ENCODE assay signal across 34 cellular contexts in genomic region chr4:28690890-28691289, GRCh38.
DNase-seq lines count a peak whose midpoint lies in the region; ATAC-seq, FAIRE-seq and TF ChIP-seq lines count a peak whose summit lies in the region.
"Had no signal": no experiment of that assay in that cellular context is flagged by ENCODE, and none has a peak within 500 bp of the region (broad histone marks: within the 10 kb centered on the region; RNA-seq: fewer than 3 reads in every experiment).

No MANE protein-coding gene starts in this region.

- in situ Hi-C loops in HepG2 (cut with HindIII; ENCODE audit: extremely low pct_ligation_motif_present, low pct_unique_long_range_greater_than_20kb) (no loop called here), IMR-90 (cut with MboI; ENCODE audit: low sequenced_read_pairs) (no loop called here), K562 (cut with MboI) (no loop called here)

- H4K91ac ChIP-seq in IMR-90 (ENCODE audit: insufficient read depth, low read depth, low read length): no peak overlapping the region

- no peak overlapping the region for H4K8ac ChIP-seq in IMR-90 (ENCODE audit: low read depth in 2 of 2, low read length in 2 of 2)

- H3K79me1 ChIP-seq in IMR-90 (ENCODE audit: low read depth in 1 of 2, low read length in 2 of 2): no peaks in the 10 kb centered on the region

- no peak overlapping the region for H3K14ac ChIP-seq in IMR-90 (replicated peaks; ENCODE audit: low read depth, low read length)

- no peak overlapping the region for H3K27ac ChIP-seq in HepG2 (ENCODE audit: extremely low read length, insufficient read depth, low read length)
- H3K27ac ChIP-seq in right lobe of liver: no peak overlapping the region
- H3K27ac ChIP-seq in A549: no peak overlapping the region
- no peak overlapping the region for H3K27ac ChIP-seq in IMR-90 (ENCODE audit: insufficient read depth, low read length)
- no peak overlapping the region for H3K27ac ChIP-seq in K562 (ENCODE audit: extremely low read depth, low read depth, low read length)
- H3K27ac ChIP-seq: 22Rv1; BLaER1; BLaER1 treated with 17β-estradiol and CSF1 and Interleukin-3, amounts not matched to agents 10 nM and 100 nM; C4-2B had no signal

- H3K4me1 ChIP-seq in HepG2 (ENCODE audit: insufficient read depth, low read length) (no peaks in the 10 kb centered on the region), right lobe of liver (no peaks in the 10 kb centered on the region), A549 (no peaks in the 10 kb centered on the region), IMR-90 (ENCODE audit: control insufficient read depth, insufficient read depth, low read length) (no peaks in the 10 kb centered on the region), K562 (replicated peaks in 1 of 2; ENCODE audit: control insufficient read depth in 2 of 2, insufficient read depth in 2 of 2, low read length in 2 of 2) (no peaks in the 10 kb centered on the region)
- H3K4me1 ChIP-seq: BE2C; BLaER1; BLaER1 treated with 17β-estradiol and CSF1 and Interleukin-3, amounts not matched to agents 10 nM and 100 nM; Caco-2 had no signal

- H3K4me2 ChIP-seq in HepG2 (ENCODE audit: low read depth, low read length): no peak overlapping the region
- H3K4me2 ChIP-seq in A549: no peak overlapping the region
- H3K4me2 ChIP-seq in IMR-90 (ENCODE audit: low read depth, low read length): no peak overlapping the region
- no peak overlapping the region for H3K4me2 ChIP-seq in K562 (ENCODE audit: insufficient read depth, low read length)
- H3K4me2 ChIP-seq: BLaER1; BLaER1 treated with 17β-estradiol and CSF1 and Interleukin-3, amounts not matched to agents 10 nM and 100 nM had no signal

- no peak for TF ChIP-seq POLR2A in HepG2 (IDR thresholded peaks at IDR 0.05; ENCODE audit: insufficient read depth in 1 of 2, low read depth in 2 of 2, low read length in 2 of 2)
- no peak for TF ChIP-seq POLR2A in right lobe of liver (IDR thresholded peaks at IDR 0.05)
- no peak for TF ChIP-seq POLR2A in A549 (IDR thresholded peaks at IDR 0.05; ENCODE audit: low read length)
- no peak for TF ChIP-seq POLR2A in IMR-90 (IDR thresholded peaks at IDR 0.05; ENCODE audit: low read depth, low read length)
- no peak for TF ChIP-seq POLR2A in K562 (conservative IDR thresholded peaks at IDR 0.05)

- no peak overlapping the region for H3K23ac ChIP-seq in IMR-90 (ENCODE audit: low read depth, low read length)

- H4K20me1 ChIP-seq in HepG2 (ENCODE audit: insufficient read depth, low read length) (no peaks in the 10 kb centered on the region), IMR-90 (ENCODE audit: insufficient read depth, low read length) (no peaks in the 10 kb centered on the region), K562 (replicated peaks; ENCODE audit: control insufficient read depth, insufficient read depth, low read length) (no peaks in the 10 kb centered on the region)
- H4K20me1 ChIP-seq: BLaER1; BLaER1 treated with 17β-estradiol and CSF1 and Interleukin-3, amounts not matched to agents 10 nM and 100 nM had no signal

- no peak overlapping the region for H3K4ac ChIP-seq in IMR-90 (ENCODE audit: low read depth, low read length)

- no peak overlapping the region for H2BK20ac ChIP-seq in IMR-90 (ENCODE audit: low read depth, low read length)

- no TSS peak for BruUV-seq in HepG2 (replicated peaks; lab: Mats Ljungman, UMichigan)
- no TSS peak for BruUV-seq in IMR-90 (replicated peaks; lab: Mats Ljungman, UMichigan)
- no TSS peak for BruUV-seq in K562 (replicated peaks; lab: Mats Ljungman, UMichigan)

- intact Hi-C loops in HepG2 (cut with micrococcal nuclease; ENCODE audit: unreplicated experiment): no loop called here
- intact Hi-C loops in right lobe of liver (cut with DNase I): no loop called here
- intact Hi-C loops in IMR-90 (cut with micrococcal nuclease): no loop called here
- intact Hi-C loops in K562 (cut with micrococcal nuclease): no loop called here

- FAIRE-seq in HepG2 (lab: Jason Lieb, UNC): no peak
- no peak for FAIRE-seq in A549 (lab: Jason Lieb, UNC)
- no peak for FAIRE-seq in K562 (lab: Jason Lieb, UNC)
- FAIRE-seq: A204.1, D721Med had no signal

- 0% methylated on average over 1 of the region's 1 CpG for WGBS in HepG2 (ENCODE audit: low lambda C conversion rate)
- 38% methylated on average over 1 of the region's 1 CpG for WGBS in right lobe of liver (ENCODE audit: insufficient coverage, low coverage, low lambda C conversion rate, missing lambda C conversion rate)
- WGBS in A549 (ENCODE audit: missing lambda C conversion rate): 11% methylated on average over 1 of the region's 1 CpG
- WGBS in IMR-90 (ENCODE audit: extremely low coverage in 2 of 2, insufficient read length in 1 of 2), 2 experiments: no CpG with 5 or more reads among the region's 1 CpG
- WGBS in K562 (ENCODE audit: insufficient coverage, low coverage, missing lambda C conversion rate): 0% methylated on average over 1 of the region's 1 CpG

- H2BK5ac ChIP-seq in IMR-90 (ENCODE audit: low read depth, low read length, poor library complexity, severe bottlenecking): no peak overlapping the region

- CTCF ChIA-PET in HepG2 (lab: Yijun Ruan, JAX; ENCODE audit: low intra/inter-chr PET ratio, low total read pairs) (no interaction called here), A549 (lab: Yijun Ruan, JAX) (no interaction called here), IMR-90 (lab: Yijun Ruan, JAX) (no interaction called here), K562 (lab: Yijun Ruan, JAX; ENCODE audit: low intra/inter-chr PET ratio) (no interaction called here)

- H3K4me3 ChIP-seq in HepG2 (replicated peaks in 1 of 3; ENCODE audit: insufficient read depth in 1 of 3, low read depth in 2 of 3, low read length in 3 of 3): no peak overlapping the region
- no peak overlapping the region for H3K4me3 ChIP-seq in right lobe of liver
- H3K4me3 ChIP-seq in A549: no peak overlapping the region
- H3K4me3 ChIP-seq in IMR-90 (ENCODE audit: insufficient read depth, low read depth, low read length): no peak overlapping the region
- H3K4me3 ChIP-seq in K562: no peak overlapping the region
- H3K4me3 ChIP-seq: BLaER1; BLaER1 treated with 17β-estradiol and CSF1 and Interleukin-3, amounts not matched to agents 10 nM and 100 nM had no signal

- TF ChIP-seq CTCF in HepG2 (CRISPR knock-in tag; IDR thresholded peaks at IDR 0.05): no peak
- TF ChIP-seq CTCF in right lobe of liver (IDR thresholded peaks at IDR 0.05): no peak
- no peak for TF ChIP-seq CTCF in A549 (IDR thresholded peaks at IDR 0.05)
- TF ChIP-seq CTCF in IMR-90 (conservative IDR thresholded peaks at IDR 0.05; ENCODE audit: low read depth, low read length): no peak
- TF ChIP-seq CTCF in K562 (IDR thresholded peaks at IDR 0.05 in 2 of 3, conservative IDR thresholded peaks at IDR 0.05 in 1 of 3; ENCODE audit: insufficient read depth in 2 of 3, low read depth in 1 of 3, low read length in 3 of 3): no peak

- dilution Hi-C loops in IMR-90 (cut with HindIII; ENCODE audit: low sequenced_read_pairs, unreplicated experiment): no loop called here

- H3K9me3 ChIP-seq in HepG2 (ENCODE audit: low read length): peaks cover 50% of the 10 kb centered on the region
- no peaks in the 10 kb centered on the region for H3K9me3 ChIP-seq in right lobe of liver
- H3K9me3 ChIP-seq in A549: no peaks in the 10 kb centered on the region
- no peaks in the 10 kb centered on the region for H3K9me3 ChIP-seq in IMR-90 (ENCODE audit: control insufficient read depth, insufficient read depth, low read length)
- no peaks in the 10 kb centered on the region for H3K9me3 ChIP-seq in K562 (replicated peaks; ENCODE audit: control insufficient read depth, insufficient read depth, low read depth, low read length)
- H3K9me3 ChIP-seq: BE2C; BLaER1; BLaER1 treated with 17β-estradiol and CSF1 and Interleukin-3, amounts not matched to agents 10 nM and 100 nM; Caco-2 had no signal

- no peaks in the 10 kb centered on the region for H3K79me2 ChIP-seq in HepG2 (ENCODE audit: insufficient read depth, low read length)
- no peaks in the 10 kb centered on the region for H3K79me2 ChIP-seq in K562 (ENCODE audit: control insufficient read depth, insufficient read depth, low read length)

- POLR2A ChIA-PET in HepG2 (lab: Yijun Ruan, JAX) (no interaction called here), A549 (lab: Yijun Ruan, JAX) (no interaction called here), IMR-90 (lab: Charles Lee; ENCODE audit: unreplicated experiment) (interaction anchor here (0.6 kb wide), 1 partner anchor 29 kb away, joined by 3 read pairs; no protein-coding TSS in a partner anchor), K562 (lab: Yijun Ruan, JAX) (no interaction called here)

- H3K9me1 ChIP-seq in IMR-90 (ENCODE audit: insufficient read depth, low read length) (no peaks in the 10 kb centered on the region), K562 (ENCODE audit: control insufficient read depth, insufficient read depth, low read length) (no peaks in the 10 kb centered on the region)

- ATAC-seq in HepG2: no peak
- no peak for ATAC-seq in right lobe of liver
- no peak for ATAC-seq in A549
- no peak for ATAC-seq in IMR-90 (ENCODE audit: low read depth)
- ATAC-seq in K562: no peak
- no peak for ATAC-seq in HG03139 (IDR thresholded peaks at IDR 0.05; ENCODE audit: unreplicated experiment)
- no peak for ATAC-seq in GM18517 (IDR thresholded peaks at IDR 0.05; ENCODE audit: unreplicated experiment)
- ATAC-seq: CD8-positive, alpha-beta T cell had no signal

- no peak overlapping the region for H4K5ac ChIP-seq in IMR-90 (ENCODE audit: low read depth, low read length)

- H2AK5ac ChIP-seq in IMR-90 (ENCODE audit: low read depth, low read length): no peak overlapping the region

- no peak for TF ChIP-seq EP300 in HepG2 (IDR thresholded peaks at IDR 0.05; ENCODE audit: low read depth in 2 of 2, low read length in 2 of 2)
- no peak for TF ChIP-seq EP300 in HepG2 (CRISPR knock-in tag; IDR thresholded peaks at IDR 0.05; ENCODE audit: borderline replicate concordance)
- no peak for TF ChIP-seq EP300 in A549 (IDR thresholded peaks at IDR 0.05)
- TF ChIP-seq EP300 in K562 (IDR thresholded peaks at IDR 0.05; ENCODE audit: low read length): no peak

- H3K18ac ChIP-seq in IMR-90 (ENCODE audit: low read depth, low read length): no peak overlapping the region

- no peak overlapping the region for H2BK15ac ChIP-seq in IMR-90 (ENCODE audit: low read depth, low read length)

- H2AFZ ChIP-seq in HepG2 (ENCODE audit: low read length) (no peak overlapping the region), IMR-90 (replicated peaks; ENCODE audit: low read length, poor library complexity) (no peak overlapping the region), K562 (ENCODE audit: low read depth, low read length) (no peak overlapping the region)

- H3K27me3 ChIP-seq in HepG2 (ENCODE audit: control insufficient read depth in 1 of 2, insufficient read depth in 2 of 2, low read length in 2 of 2): no peaks in the 10 kb centered on the region
- H3K27me3 ChIP-seq in right lobe of liver: no peaks in the 10 kb centered on the region
- H3K27me3 ChIP-seq in IMR-90 (ENCODE audit: control insufficient read depth, insufficient read depth, low read length): no peaks in the 10 kb centered on the region
- H3K27me3 ChIP-seq in K562 (ENCODE audit: control insufficient read depth in 2 of 2, insufficient read depth in 2 of 2, low read length in 2 of 2): no peaks in the 10 kb centered on the region
- H3K27me3 ChIP-seq: BE2C; BLaER1; BLaER1 treated with 17β-estradiol and CSF1 and Interleukin-3, amounts not matched to agents 10 nM and 100 nM had no signal

- H2BK120ac ChIP-seq in IMR-90 (ENCODE audit: low read depth, low read length): no peak overlapping the region

- no peak for TF ChIP-seq RAD21 in HepG2 (CRISPR knock-in tag; IDR thresholded peaks at IDR 0.05)
- TF ChIP-seq RAD21 in A549 (conservative IDR thresholded peaks at IDR 0.05 in 1 of 2, IDR thresholded peaks at IDR 0.05 in 1 of 2): no peak
- TF ChIP-seq RAD21 in IMR-90 (IDR thresholded peaks at IDR 0.05; ENCODE audit: low read length): no peak
- no peak for TF ChIP-seq RAD21 in K562 (CRISPR knock-in tag; conservative IDR thresholded peaks at IDR 0.05 in 1 of 2, IDR thresholded peaks at IDR 0.05 in 1 of 2)

- H3K36me3 ChIP-seq in HepG2 (replicated peaks in 1 of 2; ENCODE audit: control insufficient read depth in 1 of 2, insufficient read depth in 2 of 2, low read length in 2 of 2): no peaks in the 10 kb centered on the region
- H3K36me3 ChIP-seq in right lobe of liver: no peaks in the 10 kb centered on the region
- H3K36me3 ChIP-seq in IMR-90 (ENCODE audit: control insufficient read depth, insufficient read depth, low read length): no peaks in the 10 kb centered on the region
- no peaks in the 10 kb centered on the region for H3K36me3 ChIP-seq in K562 (ENCODE audit: control insufficient read depth, insufficient read depth, low read length)
- H3K36me3 ChIP-seq: BE2C; BLaER1; BLaER1 treated with 17β-estradiol and CSF1 and Interleukin-3, amounts not matched to agents 10 nM and 100 nM had no signal

- H3K56ac ChIP-seq in IMR-90 (ENCODE audit: extremely low read depth, insufficient read depth, low read length): no peak overlapping the region

- no peak overlapping the region for H2AK9ac ChIP-seq in IMR-90 (replicated peaks; ENCODE audit: low read depth, low read length, poor library complexity)

- DNase-seq in HepG2 (ENCODE audit: low spot score) (no peak), right lobe of liver (no peak), A549 (ENCODE audit: low read depth in 1 of 2, low spot score in 1 of 2) (no peak), IMR-90 (no peak), K562 (ENCODE audit: extremely low read depth in 1 of 4, low spot score in 3 of 4) (no peak), AG08395 (ENCODE audit: low spot score) (no peak)
- DNase-seq: 8988T; ACHN; AML-193; BE2C; C1 segment of cervical spinal cord; Caco-2; Calu3; CD4-positive, alpha-beta memory T cell; CD4-positive, alpha-beta T cell; CD4-positive, CD25-positive, alpha-beta regulatory T cell; CD8-positive, alpha-beta memory T cell; CD8-positive, alpha-beta T cell; COR-L47; DMS 273 treated with DMSO at 0.1 percent for 48 hours; DMS153; DMS53; DMS79; DMS79 treated with DMSO at 0.1 percent for 48 hours; DND-41; EL had no signal

- H3K9ac ChIP-seq in HepG2 (ENCODE audit: insufficient read depth, low read depth, low read length) (no peak overlapping the region), IMR-90 (ENCODE audit: low read depth, low read length) (no peak overlapping the region), K562 (ENCODE audit: insufficient read depth in 1 of 2, low read depth in 2 of 2, low read length in 2 of 2) (no peak overlapping the region)
- H3K9ac ChIP-seq: BLaER1; BLaER1 treated with 17β-estradiol and CSF1 and Interleukin-3, amounts not matched to agents 10 nM and 100 nM had no signal

Comparison
In these comparisons a context has a peak if more than half of its experiments do, and no peak if none do; other contexts are left out.
1. Of the 241 proteins assayed by ChIP-seq in both HepG2 and K562: peak only in HepG2: none; only in K562: MAFG; in both: MAFF; in neither: 238; mixed calls (peak in some experiments, not most) for 1.